In genomic region chr16:74570412-74571301, GRCh38 we compare ENCODE assay signal across 1 cellular context.
A peak's percentile ranks its signal among the peaks of the same experiment; 100 is the strongest.
TF ChIP-seq lines count a peak whose summit lies in the region.

No MANE protein-coding gene starts in this region.

TF ChIP-seq in HepG2, 621 proteins besides CTCF, POLR2A, EP300 and RAD21 (continued from another document and continues in another):
- TF ChIP-seq, protein P1, sequence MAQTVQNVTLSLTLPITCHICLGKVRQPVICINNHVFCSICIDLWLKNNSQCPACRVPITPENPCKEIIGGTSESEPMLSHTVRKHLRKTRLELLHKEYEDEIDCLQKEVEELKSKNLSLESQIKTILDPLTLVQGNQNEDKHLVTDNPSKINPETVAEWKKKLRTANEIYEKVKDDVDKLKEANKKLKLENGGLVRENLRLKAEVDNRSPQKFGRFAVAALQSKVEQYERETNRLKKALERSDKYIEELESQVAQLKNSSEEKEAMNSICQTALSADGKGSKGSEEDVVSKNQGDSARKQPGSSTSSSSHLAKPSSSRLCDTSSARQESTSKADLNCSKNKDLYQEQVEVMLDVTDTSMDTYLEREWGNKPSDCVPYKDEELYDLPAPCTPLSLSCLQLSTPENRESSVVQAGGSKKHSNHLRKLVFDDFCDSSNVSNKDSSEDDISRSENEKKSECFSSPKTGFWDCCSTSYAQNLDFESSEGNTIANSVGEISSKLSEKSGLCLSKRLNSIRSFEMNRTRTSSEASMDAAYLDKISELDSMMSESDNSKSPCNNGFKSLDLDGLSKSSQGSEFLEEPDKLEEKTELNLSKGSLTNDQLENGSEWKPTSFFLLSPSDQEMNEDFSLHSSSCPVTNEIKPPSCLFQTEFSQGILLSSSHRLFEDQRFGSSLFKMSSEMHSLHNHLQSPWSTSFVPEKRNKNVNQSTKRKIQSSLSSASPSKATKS (CRISPR knock-in tag; IDR thresholded peaks at IDR 0.05): no peak
- TF ChIP-seq MED8 (CRISPR knock-in tag; IDR thresholded peaks at IDR 0.05; ENCODE audit: insufficient replicate concordance) (no peak), ZZZ3 (CRISPR knock-in tag; IDR thresholded peaks at IDR 0.05; ENCODE audit: borderline replicate concordance) (no peak; the same call in 1 of the 2 replicates), ZFX (CRISPR knock-in tag; IDR thresholded peaks at IDR 0.05; ENCODE audit: low read depth) (peak; percentile 52; the same call in 1 of the 2 replicates), TAF15 (IDR thresholded peaks at IDR 0.05; ENCODE audit: low read depth, low read length, poor library complexity, severe bottlenecking) (no peak), PAX8 (CRISPR knock-in tag; IDR thresholded peaks at IDR 0.05; ENCODE audit: borderline replicate concordance) (no peak), CREM (IDR thresholded peaks at IDR 0.05) (peak; percentile 70), CREM (CRISPR knock-in tag; IDR thresholded peaks at IDR 0.05) (no peak), CBX2 (IDR thresholded peaks at IDR 0.05; ENCODE audit: low read depth, low read length) (no peak), CBX2 (CRISPR knock-in tag; IDR thresholded peaks at IDR 0.05; ENCODE audit: low read depth) (no peak), ZNF569 (CRISPR knock-in tag; IDR thresholded peaks at IDR 0.05; ENCODE audit: borderline replicate concordance) (no peak), CENPBD1 (CRISPR knock-in tag; IDR thresholded peaks at IDR 0.05; ENCODE audit: borderline replicate concordance, low read depth) (no peak), SAFB2 (CRISPR knock-in tag; IDR thresholded peaks at IDR 0.05; ENCODE audit: borderline replicate concordance, low read depth) (no peak), FOSL1 (CRISPR knock-in tag; IDR thresholded peaks at IDR 0.05; ENCODE audit: borderline replicate concordance) (no peak), ATF7-NPFF (CRISPR knock-in tag; IDR thresholded peaks at IDR 0.05; ENCODE audit: low read depth) (no peak), ZNF441 (CRISPR knock-in tag; IDR thresholded peaks at IDR 0.05; ENCODE audit: borderline replicate concordance) (no peak; the same call in 1 of the 2 replicates), CAMTA2 (CRISPR knock-in tag; IDR thresholded peaks at IDR 0.05; ENCODE audit: borderline replicate concordance) (no peak), HIVEP1 (CRISPR knock-in tag; IDR thresholded peaks at IDR 0.05) (no peak), ZNF501 (CRISPR knock-in tag; IDR thresholded peaks at IDR 0.05) (peak; percentile 70), PBX3 (CRISPR knock-in tag; IDR thresholded peaks at IDR 0.05; ENCODE audit: borderline replicate concordance) (no peak), FUBP1 (CRISPR knock-in tag; IDR thresholded peaks at IDR 0.05; ENCODE audit: borderline replicate concordance) (no peak), ZSCAN31 (CRISPR knock-in tag; IDR thresholded peaks at IDR 0.05; ENCODE audit: low read depth) (no peak), POLR2AphosphoS5 (IDR thresholded peaks at IDR 0.05; ENCODE audit: low read depth, low read length) (no peak), MEIS2 (CRISPR knock-in tag; IDR thresholded peaks at IDR 0.05) (no peak), HMG20B (CRISPR knock-in tag; conservative IDR thresholded peaks at IDR 0.05) (no peak)
- TF ChIP-seq, protein P2, sequence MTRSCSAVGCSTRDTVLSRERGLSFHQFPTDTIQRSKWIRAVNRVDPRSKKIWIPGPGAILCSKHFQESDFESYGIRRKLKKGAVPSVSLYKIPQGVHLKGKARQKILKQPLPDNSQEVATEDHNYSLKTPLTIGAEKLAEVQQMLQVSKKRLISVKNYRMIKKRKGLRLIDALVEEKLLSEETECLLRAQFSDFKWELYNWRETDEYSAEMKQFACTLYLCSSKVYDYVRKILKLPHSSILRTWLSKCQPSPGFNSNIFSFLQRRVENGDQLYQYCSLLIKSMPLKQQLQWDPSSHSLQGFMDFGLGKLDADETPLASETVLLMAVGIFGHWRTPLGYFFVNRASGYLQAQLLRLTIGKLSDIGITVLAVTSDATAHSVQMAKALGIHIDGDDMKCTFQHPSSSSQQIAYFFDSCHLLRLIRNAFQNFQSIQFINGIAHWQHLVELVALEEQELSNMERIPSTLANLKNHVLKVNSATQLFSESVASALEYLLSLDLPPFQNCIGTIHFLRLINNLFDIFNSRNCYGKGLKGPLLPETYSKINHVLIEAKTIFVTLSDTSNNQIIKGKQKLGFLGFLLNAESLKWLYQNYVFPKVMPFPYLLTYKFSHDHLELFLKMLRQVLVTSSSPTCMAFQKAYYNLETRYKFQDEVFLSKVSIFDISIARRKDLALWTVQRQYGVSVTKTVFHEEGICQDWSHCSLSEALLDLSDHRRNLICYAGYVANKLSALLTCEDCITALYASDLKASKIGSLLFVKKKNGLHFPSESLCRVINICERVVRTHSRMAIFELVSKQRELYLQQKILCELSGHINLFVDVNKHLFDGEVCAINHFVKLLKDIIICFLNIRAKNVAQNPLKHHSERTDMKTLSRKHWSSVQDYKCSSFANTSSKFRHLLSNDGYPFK (CRISPR knock-in tag; IDR thresholded peaks at IDR 0.05; ENCODE audit: borderline replicate concordance): no peak
- TF ChIP-seq, protein P3, sequence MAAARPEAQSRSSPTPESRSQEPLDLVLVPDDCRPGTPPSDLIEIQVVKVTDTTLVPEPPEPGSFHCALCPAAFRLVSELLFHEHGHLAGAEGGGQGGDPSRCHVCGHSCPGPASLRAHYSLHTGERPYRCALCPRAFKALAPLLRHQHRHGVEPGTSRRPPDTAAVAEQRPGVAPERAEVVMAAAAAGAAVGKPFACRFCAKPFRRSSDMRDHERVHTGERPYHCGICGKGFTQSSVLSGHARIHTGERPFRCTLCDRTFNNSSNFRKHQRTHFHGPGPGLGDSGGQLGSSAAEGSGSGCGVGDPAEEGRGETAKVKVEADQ (CRISPR knock-in tag; IDR thresholded peaks at IDR 0.05; ENCODE audit: borderline replicate concordance): no peak
- TF ChIP-seq, protein P4, sequence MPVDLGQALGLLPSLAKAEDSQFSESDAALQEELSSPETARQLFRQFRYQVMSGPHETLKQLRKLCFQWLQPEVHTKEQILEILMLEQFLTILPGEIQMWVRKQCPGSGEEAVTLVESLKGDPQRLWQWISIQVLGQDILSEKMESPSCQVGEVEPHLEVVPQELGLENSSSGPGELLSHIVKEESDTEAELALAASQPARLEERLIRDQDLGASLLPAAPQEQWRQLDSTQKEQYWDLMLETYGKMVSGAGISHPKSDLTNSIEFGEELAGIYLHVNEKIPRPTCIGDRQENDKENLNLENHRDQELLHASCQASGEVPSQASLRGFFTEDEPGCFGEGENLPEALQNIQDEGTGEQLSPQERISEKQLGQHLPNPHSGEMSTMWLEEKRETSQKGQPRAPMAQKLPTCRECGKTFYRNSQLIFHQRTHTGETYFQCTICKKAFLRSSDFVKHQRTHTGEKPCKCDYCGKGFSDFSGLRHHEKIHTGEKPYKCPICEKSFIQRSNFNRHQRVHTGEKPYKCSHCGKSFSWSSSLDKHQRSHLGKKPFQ (CRISPR knock-in tag; IDR thresholded peaks at IDR 0.05; ENCODE audit: insufficient replicate concordance): no peak
- TF ChIP-seq, protein P5, sequence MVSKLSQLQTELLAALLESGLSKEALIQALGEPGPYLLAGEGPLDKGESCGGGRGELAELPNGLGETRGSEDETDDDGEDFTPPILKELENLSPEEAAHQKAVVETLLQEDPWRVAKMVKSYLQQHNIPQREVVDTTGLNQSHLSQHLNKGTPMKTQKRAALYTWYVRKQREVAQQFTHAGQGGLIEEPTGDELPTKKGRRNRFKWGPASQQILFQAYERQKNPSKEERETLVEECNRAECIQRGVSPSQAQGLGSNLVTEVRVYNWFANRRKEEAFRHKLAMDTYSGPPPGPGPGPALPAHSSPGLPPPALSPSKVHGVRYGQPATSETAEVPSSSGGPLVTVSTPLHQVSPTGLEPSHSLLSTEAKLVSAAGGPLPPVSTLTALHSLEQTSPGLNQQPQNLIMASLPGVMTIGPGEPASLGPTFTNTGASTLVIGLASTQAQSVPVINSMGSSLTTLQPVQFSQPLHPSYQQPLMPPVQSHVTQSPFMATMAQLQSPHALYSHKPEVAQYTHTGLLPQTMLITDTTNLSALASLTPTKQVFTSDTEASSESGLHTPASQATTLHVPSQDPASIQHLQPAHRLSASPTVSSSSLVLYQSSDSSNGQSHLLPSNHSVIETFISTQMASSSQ (IDR thresholded peaks at IDR 0.05; ENCODE audit: low read depth): peak; percentile 82
- TF ChIP-seq, protein P5 (CRISPR knock-in tag; IDR thresholded peaks at IDR 0.05; ENCODE audit: borderline replicate concordance): peak; percentile 82; the same call in 1 of the 2 replicates
- TF ChIP-seq, protein P6, sequence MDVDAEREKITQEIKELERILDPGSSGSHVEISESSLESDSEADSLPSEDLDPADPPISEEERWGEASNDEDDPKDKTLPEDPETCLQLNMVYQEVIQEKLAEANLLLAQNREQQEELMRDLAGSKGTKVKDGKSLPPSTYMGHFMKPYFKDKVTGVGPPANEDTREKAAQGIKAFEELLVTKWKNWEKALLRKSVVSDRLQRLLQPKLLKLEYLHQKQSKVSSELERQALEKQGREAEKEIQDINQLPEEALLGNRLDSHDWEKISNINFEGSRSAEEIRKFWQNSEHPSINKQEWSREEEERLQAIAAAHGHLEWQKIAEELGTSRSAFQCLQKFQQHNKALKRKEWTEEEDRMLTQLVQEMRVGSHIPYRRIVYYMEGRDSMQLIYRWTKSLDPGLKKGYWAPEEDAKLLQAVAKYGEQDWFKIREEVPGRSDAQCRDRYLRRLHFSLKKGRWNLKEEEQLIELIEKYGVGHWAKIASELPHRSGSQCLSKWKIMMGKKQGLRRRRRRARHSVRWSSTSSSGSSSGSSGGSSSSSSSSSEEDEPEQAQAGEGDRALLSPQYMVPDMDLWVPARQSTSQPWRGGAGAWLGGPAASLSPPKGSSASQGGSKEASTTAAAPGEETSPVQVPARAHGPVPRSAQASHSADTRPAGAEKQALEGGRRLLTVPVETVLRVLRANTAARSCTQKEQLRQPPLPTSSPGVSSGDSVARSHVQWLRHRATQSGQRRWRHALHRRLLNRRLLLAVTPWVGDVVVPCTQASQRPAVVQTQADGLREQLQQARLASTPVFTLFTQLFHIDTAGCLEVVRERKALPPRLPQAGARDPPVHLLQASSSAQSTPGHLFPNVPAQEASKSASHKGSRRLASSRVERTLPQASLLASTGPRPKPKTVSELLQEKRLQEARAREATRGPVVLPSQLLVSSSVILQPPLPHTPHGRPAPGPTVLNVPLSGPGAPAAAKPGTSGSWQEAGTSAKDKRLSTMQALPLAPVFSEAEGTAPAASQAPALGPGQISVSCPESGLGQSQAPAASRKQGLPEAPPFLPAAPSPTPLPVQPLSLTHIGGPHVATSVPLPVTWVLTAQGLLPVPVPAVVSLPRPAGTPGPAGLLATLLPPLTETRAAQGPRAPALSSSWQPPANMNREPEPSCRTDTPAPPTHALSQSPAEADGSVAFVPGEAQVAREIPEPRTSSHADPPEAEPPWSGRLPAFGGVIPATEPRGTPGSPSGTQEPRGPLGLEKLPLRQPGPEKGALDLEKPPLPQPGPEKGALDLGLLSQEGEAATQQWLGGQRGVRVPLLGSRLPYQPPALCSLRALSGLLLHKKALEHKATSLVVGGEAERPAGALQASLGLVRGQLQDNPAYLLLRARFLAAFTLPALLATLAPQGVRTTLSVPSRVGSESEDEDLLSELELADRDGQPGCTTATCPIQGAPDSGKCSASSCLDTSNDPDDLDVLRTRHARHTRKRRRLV (CRISPR knock-in tag; IDR thresholded peaks at IDR 0.05): no peak
- TF ChIP-seq, protein P7, sequence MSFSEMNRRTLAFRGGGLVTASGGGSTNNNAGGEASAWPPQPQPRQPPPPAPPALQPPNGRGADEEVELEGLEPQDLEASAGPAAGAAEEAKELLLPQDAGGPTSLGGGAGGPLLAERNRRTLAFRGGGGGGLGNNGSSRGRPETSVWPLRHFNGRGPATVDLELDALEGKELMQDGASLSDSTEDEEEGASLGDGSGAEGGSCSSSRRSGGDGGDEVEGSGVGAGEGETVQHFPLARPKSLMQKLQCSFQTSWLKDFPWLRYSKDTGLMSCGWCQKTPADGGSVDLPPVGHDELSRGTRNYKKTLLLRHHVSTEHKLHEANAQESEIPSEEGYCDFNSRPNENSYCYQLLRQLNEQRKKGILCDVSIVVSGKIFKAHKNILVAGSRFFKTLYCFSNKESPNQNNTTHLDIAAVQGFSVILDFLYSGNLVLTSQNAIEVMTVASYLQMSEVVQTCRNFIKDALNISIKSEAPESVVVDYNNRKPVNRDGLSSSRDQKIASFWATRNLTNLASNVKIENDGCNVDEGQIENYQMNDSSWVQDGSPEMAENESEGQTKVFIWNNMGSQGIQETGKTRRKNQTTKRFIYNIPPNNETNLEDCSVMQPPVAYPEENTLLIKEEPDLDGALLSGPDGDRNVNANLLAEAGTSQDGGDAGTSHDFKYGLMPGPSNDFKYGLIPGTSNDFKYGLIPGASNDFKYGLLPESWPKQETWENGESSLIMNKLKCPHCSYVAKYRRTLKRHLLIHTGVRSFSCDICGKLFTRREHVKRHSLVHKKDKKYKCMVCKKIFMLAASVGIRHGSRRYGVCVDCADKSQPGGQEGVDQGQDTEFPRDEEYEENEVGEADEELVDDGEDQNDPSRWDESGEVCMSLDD (CRISPR knock-in tag; IDR thresholded peaks at IDR 0.05; ENCODE audit: borderline replicate concordance): no peak
